ENCODE assay signal across 21 cellular contexts in genomic region chrX:154987940-154988339, GRCh38.
"Had no signal": no experiment of that assay in that cellular context is flagged by ENCODE, and none has a peak within 500 bp of the region (broad histone marks: within the 10 kb centered on the region; RNA-seq: fewer than 3 reads in every experiment).

No MANE protein-coding gene starts in this region.

- H3K4me1 Mint-ChIP-seq: activated CD4-positive, alpha-beta T cell treated with anti-CD3 and anti-CD28 coated beads, Interleukin-2, amount 10 ng/mL, durations not matched to agents 7 days and 5 days; naive thymus-derived CD4-positive, alpha-beta T cell; neural crest cell had no signal

- H3K4me3 Mint-ChIP-seq: activated CD4-positive, alpha-beta T cell treated with anti-CD3 and anti-CD28 coated beads, Interleukin-2, amount 10 ng/mL, durations not matched to agents 7 days and 5 days; activated CD8-positive, alpha-beta T cell treated with anti-CD3 and anti-CD28 coated beads, Interleukin-2, amount 10 ng/mL, durations not matched to agents 7 days and 5 days; activated T-helper 1 cell treated with anti-CD3 and anti-CD28 coated beads, Interleukin-12 subunit alpha, Interleukin-12 subunit beta, Interleukin-2, Interleukin-4 antibody, amounts not matched to agents 30 ng/mL and 10 ng/mL and 1 ng/mL, durations not matched to agents 14 hours and 24 hours and 36 hours; effector memory CD8-positive, alpha-beta T cell; naive thymus-derived CD4-positive, alpha-beta T cell; neural crest cell; stimulated activated naive B cell treated with anti-CD40 and anti-IgM and Interleukin-4, amounts not matched to agents 10 μg/mL and 1 μg/mL and 100 μg/mL, for 72 hours had no signal

- H3K9me3 Mint-ChIP-seq: activated CD4-positive, alpha-beta T cell treated with anti-CD3 and anti-CD28 coated beads, Interleukin-2, amount 10 ng/mL, durations not matched to agents 7 days and 5 days; activated naive CD4-positive, alpha-beta T cell treated with anti-CD3 and anti-CD28 coated beads, Interleukin-2, amount 50 U/mL, for 72 hours; activated T-helper 1 cell treated with anti-CD3 and anti-CD28 coated beads, Interleukin-12 subunit alpha, Interleukin-12 subunit beta, Interleukin-2, Interleukin-4 antibody, amounts not matched to agents 30 ng/mL and 10 ng/mL and 1 ng/mL, durations not matched to agents 14 hours and 24 hours and 36 hours; effector memory CD8-positive, alpha-beta T cell; naive thymus-derived CD4-positive, alpha-beta T cell; stimulated activated naive B cell treated with anti-CD40 and anti-IgM and Interleukin-4, amounts not matched to agents 10 μg/mL and 1 μg/mL and 100 μg/mL, for 72 hours had no signal

- H3K36me3 Mint-ChIP-seq: activated naive CD4-positive, alpha-beta T cell treated with anti-CD3 and anti-CD28 coated beads, Interleukin-2, amount 50 U/mL, for 72 hours; naive thymus-derived CD4-positive, alpha-beta T cell; stimulated activated naive B cell treated with anti-CD40 and anti-IgM and Interleukin-4, amounts not matched to agents 10 μg/mL and 1 μg/mL and 100 μg/mL, for 72 hours had no signal

- ATAC-seq: activated CD8-positive, alpha-beta T cell treated with anti-CD3 and anti-CD28 coated beads, Interleukin-2, amount 10 ng/mL, durations not matched to agents 7 days and 5 days; activated naive CD4-positive, alpha-beta T cell treated with anti-CD3 and anti-CD28 coated beads, Interleukin-2, amount 50 U/mL, for 72 hours; effector memory CD8-positive, alpha-beta T cell; gastrocnemius medialis; left colon; naive thymus-derived CD4-positive, alpha-beta T cell; stimulated activated naive B cell treated with anti-CD40 and anti-IgM and Interleukin-4, amounts not matched to agents 10 μg/mL and 1 μg/mL and 100 μg/mL, for 72 hours had no signal

- H3K27me3 Mint-ChIP-seq: stimulated activated naive B cell treated with anti-CD40 and anti-IgM and Interleukin-4, amounts not matched to agents 10 μg/mL and 1 μg/mL and 100 μg/mL, for 72 hours had no signal

- H3K27ac Mint-ChIP-seq: activated CD4-positive, alpha-beta T cell treated with anti-CD3 and anti-CD28 coated beads, Interleukin-2, amount 10 ng/mL, durations not matched to agents 7 days and 5 days; activated CD8-positive, alpha-beta T cell treated with anti-CD3 and anti-CD28 coated beads, Interleukin-2, amount 10 ng/mL, durations not matched to agents 7 days and 5 days; activated naive CD4-positive, alpha-beta T cell treated with anti-CD3 and anti-CD28 coated beads, Interleukin-2, amount 50 U/mL, for 72 hours; activated T-helper 1 cell treated with anti-CD3 and anti-CD28 coated beads, Interleukin-12 subunit alpha, Interleukin-12 subunit beta, Interleukin-2, Interleukin-4 antibody, amounts not matched to agents 30 ng/mL and 10 ng/mL and 1 ng/mL, durations not matched to agents 14 hours and 24 hours and 36 hours; effector memory CD8-positive, alpha-beta T cell; naive thymus-derived CD4-positive, alpha-beta T cell; stimulated activated naive B cell treated with anti-CD40 and anti-IgM and Interleukin-4, amounts not matched to agents 10 μg/mL and 1 μg/mL and 100 μg/mL, for 72 hours had no signal

- DNase-seq: activated CD4-positive, alpha-beta T cell treated with anti-CD3 and anti-CD28 coated beads, Interleukin-2, amount 10 ng/mL, durations not matched to agents 7 days and 5 days; activated CD4-positive, CD25-positive, alpha-beta regulatory T cell treated with anti-CD3 and anti-CD28 coated beads, Interleukin-2, amount 50 U/mL, for 72 hours; activated CD8-positive, alpha-beta T cell treated with anti-CD3 and anti-CD28 coated beads, Interleukin-2, amount 10 ng/mL, durations not matched to agents 7 days and 5 days; activated gamma-delta T cell treated with Interleukin-2 at 50 U/mL for 16 hours; colonic mucosa; dorsolateral prefrontal cortex; effector memory CD8-positive, alpha-beta T cell; esophagus squamous epithelium; gastrocnemius medialis; head of caudate nucleus; hypothalamus; islet precursor cell; left colon; naive thymus-derived CD4-positive, alpha-beta T cell; occipital lobe; stimulated activated CD4-positive, alpha-beta T cell treated with anti-CD3 and anti-CD28 coated beads, Interleukin-2, amount 100 ng/mL, for 48 hours; stimulated activated CD8-positive, alpha-beta memory T cell treated with anti-CD3 and anti-CD28 coated beads, Interleukin-4, amount 100 ng/mL, for 48 hours; stimulated activated naive B cell treated with anti-CD40 and anti-IgM and Interleukin-4, amounts not matched to agents 10 μg/mL and 1 μg/mL and 100 μg/mL, for 72 hours had no signal
